ENCODE assay signal across 8 cellular contexts in the genomic region with DNA sequence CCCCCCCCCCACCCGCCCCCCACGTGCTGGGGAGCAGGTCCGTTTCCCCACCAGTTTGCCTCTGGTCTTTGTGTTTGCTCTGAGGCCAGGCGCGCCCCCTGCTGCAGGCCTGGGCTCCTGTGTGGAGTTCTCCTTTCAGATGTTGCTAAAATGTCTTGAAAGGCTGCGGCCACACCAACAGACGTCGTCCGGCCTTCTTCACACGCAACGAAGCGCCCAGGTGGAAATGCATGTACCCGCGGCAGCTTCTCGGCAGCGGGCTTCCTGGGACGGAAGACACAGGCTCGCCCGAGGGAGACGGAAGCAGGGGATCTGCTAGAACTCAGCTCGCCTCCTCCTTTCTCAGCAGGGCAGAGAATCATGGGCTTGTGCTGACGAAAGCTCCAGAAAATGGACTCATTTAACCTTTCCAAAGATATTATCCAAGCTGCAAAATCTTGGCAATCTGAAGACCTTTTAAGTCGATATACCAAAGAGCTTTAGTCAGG.
DNase-seq lines count a peak whose midpoint lies in the region; ATAC-seq and TF ChIP-seq lines count a peak whose summit lies in the region.

No MANE protein-coding gene starts in this region.

- intact Hi-C loops in dorsolateral prefrontal cortex (cut with DNase I): no loop called here

- in situ Hi-C loops in ACHN (cut with HindIII; ENCODE audit: low pct_ligation_motif_present, low pct_unique_long_range_greater_than_20kb, low sequenced_read_pairs): no loop called here

- DNase-seq in DMS153 treated with DMSO at 0.1 percent for 48 hours (lab: John Stamatoyannopoulos, UW; ENCODE audit: unreplicated experiment) (peak; percentile 60), HuH-7.5 (ENCODE audit: low spot score) (peak; percentile 45), UCSD-AML1 (lab: John Stamatoyannopoulos, UW; ENCODE audit: unreplicated experiment) (peak; percentile 49), dorsolateral prefrontal cortex (peak in 8 of 10 donors; percentile 32 to 72 (median 63)), left lobe of liver (ENCODE audit: low spot score) (no peak), ACHN (no peak)
- peak; percentile 15 for DNase-seq in stimulated activated CD4-positive, alpha-beta T cell treated with anti-CD3 and anti-CD28 coated beads, Interleukin-4, amount 100 ng/mL, for 24 hours

- ATAC-seq in GM21447 (IDR thresholded peaks at IDR 0.05; ENCODE audit: unreplicated experiment): peak; percentile 83
- peak; percentile 22 for ATAC-seq in left lobe of liver

- TF ChIP-seq CTCF in dorsolateral prefrontal cortex (IDR thresholded peaks at IDR 0.05 in 54 of 56, conservative IDR thresholded peaks at IDR 0.05 in 2 of 56; ENCODE audit: low read depth in 1 of 56, partially characterized antibody in 56 of 56): peak in 54 of 56 donors; percentile 14 to 69 (median 49)

- peak overlapping the region; percentile 4 to 65 (median 43) for H3K4me3 ChIP-seq in dorsolateral prefrontal cortex

- H3K27me3 ChIP-seq in dorsolateral prefrontal cortex: peaks cover 0 to 8% (median 0%) of the 10 kb centered on the region in 45 donors

- H3K27ac ChIP-seq in dorsolateral prefrontal cortex: peak overlapping the region in 52 of 59 donors; percentile 12 to 85 (median 69)

Comparison
In these comparisons a context has a peak if more than half of its experiments do, and no peak if none do; other contexts are left out.
1. DNase-seq: peak in DMS153 treated with DMSO at 0.1 percent for 48 hours (single experiment), HuH-7.5 (single experiment), UCSD-AML1 (single experiment), dorsolateral prefrontal cortex (8 of 10) and stimulated activated CD4-positive, alpha-beta T cell treated with anti-CD3 and anti-CD28 coated beads, Interleukin-4, amount 100 ng/mL, for 24 hours (single experiment); none in left lobe of liver (single experiment) and ACHN (single experiment).